10 cellular contexts compared by ENCODE assay signal in the genomic region with DNA sequence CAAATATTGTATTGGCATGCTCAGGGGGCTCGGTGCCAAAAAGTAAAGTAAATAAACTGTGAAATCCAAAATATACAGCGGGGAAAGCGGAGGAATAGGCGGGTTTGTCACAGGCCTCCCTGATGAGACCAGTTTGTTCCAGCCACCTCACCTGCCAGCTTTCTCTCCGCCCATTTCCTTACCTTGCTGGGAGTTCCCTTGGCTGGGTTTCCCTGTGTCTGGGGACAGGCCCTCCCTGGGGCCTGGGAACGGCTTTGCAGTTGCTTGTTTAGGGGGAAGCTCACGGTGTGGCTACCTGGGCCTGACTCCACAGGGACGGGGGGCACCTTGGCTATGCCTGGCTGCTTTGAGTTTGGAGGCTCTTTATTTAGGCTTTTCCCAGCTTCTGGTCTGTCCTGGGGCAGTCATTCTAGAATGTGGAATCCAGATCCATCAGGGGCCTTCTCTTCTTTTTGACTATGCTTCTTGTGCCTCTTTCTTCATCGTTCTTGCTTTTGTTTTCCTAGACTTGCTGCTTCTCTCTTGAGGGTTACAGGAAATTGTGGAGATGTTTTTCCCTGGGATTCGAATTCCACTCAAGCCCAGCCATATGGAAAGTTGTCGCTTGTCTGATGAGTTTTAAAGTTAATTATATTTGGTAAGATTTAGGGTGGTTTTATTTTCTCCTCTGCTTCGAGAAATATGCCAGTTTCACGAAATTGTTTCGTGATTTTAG. TPM values are rescaled to one million over a fixed set of nuclear protein-coding genes. Genes with fewer than 3 reads are reported as not detected.
DNase-seq lines count a peak whose midpoint lies in the region; ATAC-seq and TF ChIP-seq lines count a peak whose summit lies in the region.
"Had no signal": no experiment of that assay in that cellular context is flagged by ENCODE, and none has a peak within 500 bp of the region (broad histone marks: within the 10 kb centered on the region; RNA-seq: fewer than 3 reads in every experiment).

No MANE protein-coding gene starts in this region.

- no peak overlapping the region for H2AFZ ChIP-seq in neural cell (ENCODE audit: low read depth, low read length)

- H3K9me3 ChIP-seq in ectodermal cell (ENCODE audit: control insufficient read depth, low read length) (no peaks in the 10 kb centered on the region), neural cell (ENCODE audit: low read length) (no peaks in the 10 kb centered on the region)

- H3K27me3 ChIP-seq in ectodermal cell (ENCODE audit: control insufficient read depth, insufficient read depth, low read length, poor library complexity, severe bottlenecking) (no peaks in the 10 kb centered on the region), neural cell (ENCODE audit: insufficient read depth, low read depth, low read length) (peaks cover 70% of the 10 kb centered on the region)

- peaks cover 9% of the 10 kb centered on the region for H3F3A ChIP-seq in neural cell (ENCODE audit: insufficient read depth, low read length, poor library complexity, severe bottlenecking)

- H3K4me2 ChIP-seq in neural cell (ENCODE audit: low read length), result peak overlapping the region; percentile 92

- H3K4me1 ChIP-seq in ectodermal cell (ENCODE audit: control insufficient read depth, insufficient read depth, low read length), result peaks cover 30% of the 10 kb centered on the region

- ATAC-seq in stimulated activated naive CD8-positive, alpha-beta T cell treated with anti-CD3 and anti-CD28 coated beads, Interleukin-15, Interleukin-2, amounts not matched to agents 100 U/mL and 50 U/mL, for 24 hours, result no peak
- ATAC-seq in GM18519 (IDR thresholded peaks at IDR 0.05; ENCODE audit: low FRiP score, unreplicated experiment), result no peak

- WGBS in ectodermal cell, 2 experiments, result 8 to 10% methylated on average over 14 of the region's 14 CpGs

- H3K9ac ChIP-seq in neural cell (ENCODE audit: low read length), result peak overlapping the region; percentile 29

- DNase-seq in AG09309 (ENCODE audit: low read depth) (no peak), NCI-H1105 (lab: John Stamatoyannopoulos, UW) (peak; percentile 27), T-helper 9 cell (no peak), NOMO-1 (lab: John Stamatoyannopoulos, UW; ENCODE audit: unreplicated experiment in 2 of 2) (no peak)
- DNase-seq in stimulated activated naive CD8-positive, alpha-beta T cell treated with anti-CD3 and anti-CD28 coated beads, Interleukin-15, Interleukin-2, amounts not matched to agents 100 U/mL and 50 U/mL, for 24 hours, result no peak
- DNase-seq: NCI-H187, occipital lobe had no signal

- peaks cover 32% of the 10 kb centered on the region for H3K79me2 ChIP-seq in neural cell (replicated peaks; ENCODE audit: insufficient read depth, low read length)

- TF ChIP-seq CTCF in AG09309 (IDR thresholded peaks at IDR 0.05; ENCODE audit: control insufficient read depth, insufficient read depth, low read depth, low read length, missing control alignments) (no peak), neural cell (IDR thresholded peaks at IDR 0.05; ENCODE audit: poor library complexity, severe bottlenecking) (no peak)

- TF ChIP-seq RAD21 in neural cell (conservative IDR thresholded peaks at IDR 0.05), result no peak

- H3K4me3 ChIP-seq in AG09309 (ENCODE audit: control insufficient read depth, low read depth, low read length) (peak overlapping the region; percentile 78), ectodermal cell (ENCODE audit: insufficient read depth, low read depth, low read length) (peak overlapping the region; percentile 92), neural cell (ENCODE audit: low read length) (peak overlapping the region; percentile 77)

- TF ChIP-seq EP300 in neural cell (conservative IDR thresholded peaks at IDR 0.05; ENCODE audit: poor library complexity, severe bottlenecking), result no peak

- H3K36me3 ChIP-seq in ectodermal cell (ENCODE audit: control insufficient read depth, insufficient read depth, low read length), result no peaks in the 10 kb centered on the region
- no peaks in the 10 kb centered on the region for H3K36me3 ChIP-seq in neural cell (ENCODE audit: insufficient read depth, low read length)

- H3K9me2 ChIP-seq in neural cell (ENCODE audit: insufficient read depth, low read length), result no peaks in the 10 kb centered on the region

- H3K27ac ChIP-seq in ectodermal cell (ENCODE audit: insufficient read depth, low read depth, low read length, poor library complexity, severe bottlenecking) (peak overlapping the region; percentile 70), neural cell (ENCODE audit: low read length) (no peak overlapping the region)

- no peaks in the 10 kb centered on the region for H4K20me1 ChIP-seq in neural cell (ENCODE audit: insufficient read depth)

TF ChIP-seq in neural cell, 6 proteins besides CTCF, POLR2A, EP300 and RAD21:
- no peak for TF ChIP-seq POLR2AphosphoS5 (IDR thresholded peaks at IDR 0.05)
- no peak for TF ChIP-seq TAF1 (IDR thresholded peaks at IDR 0.05; ENCODE audit: low read depth)
- TF ChIP-seq SMC3 (conservative IDR thresholded peaks at IDR 0.05; ENCODE audit: poor library complexity), result no peak
- TF ChIP-seq EZH2 (IDR thresholded peaks at IDR 0.05; ENCODE audit: borderline replicate concordance, insufficient read depth, low read length, poor library complexity, severe bottlenecking), result no peak
- TF ChIP-seq, protein P1, sequence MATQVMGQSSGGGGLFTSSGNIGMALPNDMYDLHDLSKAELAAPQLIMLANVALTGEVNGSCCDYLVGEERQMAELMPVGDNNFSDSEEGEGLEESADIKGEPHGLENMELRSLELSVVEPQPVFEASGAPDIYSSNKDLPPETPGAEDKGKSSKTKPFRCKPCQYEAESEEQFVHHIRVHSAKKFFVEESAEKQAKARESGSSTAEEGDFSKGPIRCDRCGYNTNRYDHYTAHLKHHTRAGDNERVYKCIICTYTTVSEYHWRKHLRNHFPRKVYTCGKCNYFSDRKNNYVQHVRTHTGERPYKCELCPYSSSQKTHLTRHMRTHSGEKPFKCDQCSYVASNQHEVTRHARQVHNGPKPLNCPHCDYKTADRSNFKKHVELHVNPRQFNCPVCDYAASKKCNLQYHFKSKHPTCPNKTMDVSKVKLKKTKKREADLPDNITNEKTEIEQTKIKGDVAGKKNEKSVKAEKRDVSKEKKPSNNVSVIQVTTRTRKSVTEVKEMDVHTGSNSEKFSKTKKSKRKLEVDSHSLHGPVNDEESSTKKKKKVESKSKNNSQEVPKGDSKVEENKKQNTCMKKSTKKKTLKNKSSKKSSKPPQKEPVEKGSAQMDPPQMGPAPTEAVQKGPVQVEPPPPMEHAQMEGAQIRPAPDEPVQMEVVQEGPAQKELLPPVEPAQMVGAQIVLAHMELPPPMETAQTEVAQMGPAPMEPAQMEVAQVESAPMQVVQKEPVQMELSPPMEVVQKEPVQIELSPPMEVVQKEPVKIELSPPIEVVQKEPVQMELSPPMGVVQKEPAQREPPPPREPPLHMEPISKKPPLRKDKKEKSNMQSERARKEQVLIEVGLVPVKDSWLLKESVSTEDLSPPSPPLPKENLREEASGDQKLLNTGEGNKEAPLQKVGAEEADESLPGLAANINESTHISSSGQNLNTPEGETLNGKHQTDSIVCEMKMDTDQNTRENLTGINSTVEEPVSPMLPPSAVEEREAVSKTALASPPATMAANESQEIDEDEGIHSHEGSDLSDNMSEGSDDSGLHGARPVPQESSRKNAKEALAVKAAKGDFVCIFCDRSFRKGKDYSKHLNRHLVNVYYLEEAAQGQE (IDR thresholded peaks at IDR 0.05; ENCODE audit: borderline replicate concordance), result no peak
- no peak for TF ChIP-seq MXI1 (conservative IDR thresholded peaks at IDR 0.05; ENCODE audit: poor library complexity, severe bottlenecking)

RNA-seq across cellular contexts. Expression of a gene that starts 2.3 kb away (rescaled TPM):
- polyA plus RNA-seq in ectodermal cell (2013, experiment 1 of 4), result 37.4 TPM
- polyA plus RNA-seq in ectodermal cell (2013, experiment 2 of 4), result 40.1 TPM
- 33.6 TPM for polyA plus RNA-seq in ectodermal cell (2013, experiment 3 of 4)
- 32.7 TPM for polyA plus RNA-seq in ectodermal cell (2013, experiment 4 of 4)
- polyA plus RNA-seq in neural cell, result 0.14 and 0.48 TPM in 2 replicates
- polyA minus RNA-seq in neural cell, result under 0.01 and 0.46 TPM in 2 replicates
